In genomic region chr11:64015935-64016468, GRCh38 we compare ENCODE assay signal across 20 cellular contexts. TPM values are rescaled to one million over a fixed set of nuclear protein-coding genes. Genes with fewer than 3 reads are reported as not detected.
"Had no signal": no experiment of that assay in that cellular context is flagged by ENCODE, and none has a peak within 500 bp of the region (broad histone marks: within the 10 kb centered on the region; RNA-seq: fewer than 3 reads in every experiment).

No MANE protein-coding gene starts in this region.

- ATAC-seq: activated CD4-positive, CD25-positive, alpha-beta regulatory T cell treated with anti-CD3 and anti-CD28 coated beads, Interleukin-2, amount 50 U/mL, for 24 hours; activated CD8-positive, alpha-beta T cell treated with anti-CD3 and anti-CD28 coated beads, Interleukin-2, amount 10 ng/mL, durations not matched to agents 7 days and 5 days; body of pancreas; heart right ventricle; left colon; pancreas; psoas muscle; right cardiac atrium had no signal

- H3K27me3 ChIP-seq: body of pancreas, heart right ventricle, pancreas, stomach, suprapubic skin, tibial nerve had no signal

- H3K27ac ChIP-seq: body of pancreas, heart right ventricle, neutrophil, pancreas, psoas muscle, stomach, suprapubic skin, tibial nerve, VCaP had no signal

- H3K9me3 ChIP-seq: body of pancreas, heart right ventricle, neutrophil, pancreas, psoas muscle, stomach, suprapubic skin, tibial nerve had no signal

- DNase-seq: activated CD4-positive, alpha-beta T cell treated with anti-CD3 and anti-CD28 coated beads, Interleukin-2, amount 10 ng/mL, durations not matched to agents 7 days and 5 days; activated CD8-positive, alpha-beta T cell treated with anti-CD3 and anti-CD28 coated beads, Interleukin-2, amount 10 ng/mL, durations not matched to agents 7 days and 5 days; activated gamma-delta T cell treated with Interleukin-2 at 50 U/mL for 16 hours; body of pancreas; heart right ventricle; left colon; psoas muscle; right cardiac atrium; stimulated activated CD4-positive, alpha-beta T cell treated with anti-CD3 and anti-CD28 coated beads, Interleukin-12 subunit alpha, Interleukin-12 subunit beta, amount 100 ng/mL, for 4 hours; stomach had no signal

- H3K4me3 ChIP-seq: body of pancreas, heart right ventricle, pancreas, psoas muscle, stomach, suprapubic skin, tibial nerve had no signal

- H3K36me3 ChIP-seq: heart right ventricle, neutrophil, pancreas, stomach, suprapubic skin, tibial nerve had no signal

RNA-seq across cellular contexts. Expression of gene FLRT1, which starts 19.7 kb away (rescaled TPM):
- total RNA-seq: activated CD4-positive, alpha-beta T cell treated with anti-CD3 and anti-CD28 coated beads, Interleukin-2, amount 10 ng/mL, durations not matched to agents 7 days and 5 days; activated CD8-positive, alpha-beta T cell treated with anti-CD3 and anti-CD28 coated beads, Interleukin-2, amount 10 ng/mL, durations not matched to agents 7 days and 5 days; activated T-helper 1 cell treated with anti-CD3 and anti-CD28 coated beads, Interleukin-12 subunit alpha, Interleukin-12 subunit beta, Interleukin-2, Interleukin-4 antibody, amounts not matched to agents 30 ng/mL and 10 ng/mL and 1 ng/mL, durations not matched to agents 14 hours and 24 hours and 36 hours; epithelial cell of proximal tubule; natural killer cell treated with Interleukin-12 subunit alpha and Interleukin-12 subunit beta and Interleukin-15 and Interleukin-18, amount 100 ng/mL, for 72 hours; suprapubic skin had no signal
- polyA plus RNA-seq: keratinocyte had no signal
